Comparison of ENCODE assay signal across 1 cellular context in genomic region chr3:136498919-136499447, GRCh38.
TF ChIP-seq lines count a peak whose summit lies in the region.

No MANE protein-coding gene starts in this region.

TF ChIP-seq in HepG2, 621 proteins besides CTCF, POLR2A, EP300 and RAD21 (continued from another document and continues in another):
- TF ChIP-seq ZNF280D (CRISPR knock-in tag; IDR thresholded peaks at IDR 0.05) (peak; percentile 93; the same call in 1 of the 2 replicates), ZNF792 (CRISPR knock-in tag; IDR thresholded peaks at IDR 0.05) (peak; percentile 76; the same call in 1 of the 2 replicates), ZNF557 (CRISPR knock-in tag; IDR thresholded peaks at IDR 0.05) (peak; percentile 68; the same call in 1 of the 2 replicates), JUNB (CRISPR knock-in tag; IDR thresholded peaks at IDR 0.05; ENCODE audit: borderline replicate concordance) (peak; percentile 20; the same call in 1 of the 2 replicates), ZNF761 (CRISPR knock-in tag; conservative IDR thresholded peaks at IDR 0.05) (peak; percentile 49; the same call in 1 of the 2 replicates), KDM1A (CRISPR knock-in tag; IDR thresholded peaks at IDR 0.05) (peak; percentile 95), ZNF891 (CRISPR knock-in tag; IDR thresholded peaks at IDR 0.05) (no peak), ZBTB4 (CRISPR knock-in tag; IDR thresholded peaks at IDR 0.05; ENCODE audit: borderline replicate concordance) (0 out of 2 replicates have a peak, but pooled peaks have one; percentile 56), DPF2 (CRISPR knock-in tag; IDR thresholded peaks at IDR 0.05; ENCODE audit: borderline replicate concordance, low read depth) (peak; percentile 90), TARDBP (CRISPR knock-in tag; IDR thresholded peaks at IDR 0.05) (peak; percentile 91), THAP9 (CRISPR knock-in tag; IDR thresholded peaks at IDR 0.05; ENCODE audit: borderline replicate concordance) (no peak), ATF7 (IDR thresholded peaks at IDR 0.05) (no peak), ATF7 (CRISPR knock-in tag; IDR thresholded peaks at IDR 0.05) (no peak), FOXM1 (CRISPR knock-in tag; IDR thresholded peaks at IDR 0.05) (no peak), TBP (CRISPR knock-in tag; IDR thresholded peaks at IDR 0.05) (no peak), ZBTB49 (CRISPR knock-in tag; IDR thresholded peaks at IDR 0.05; ENCODE audit: borderline replicate concordance) (no peak), BCL3 (CRISPR knock-in tag; IDR thresholded peaks at IDR 0.05) (no peak), ZNF256 (CRISPR knock-in tag; conservative IDR thresholded peaks at IDR 0.05) (0 out of 2 replicates have a peak, but pooled peaks have one; percentile 25), PRPF4 (IDR thresholded peaks at IDR 0.05; ENCODE audit: low read depth, low read length, poor library complexity, severe bottlenecking) (no peak), LCORL (IDR thresholded peaks at IDR 0.05) (peak; percentile 47; the same call in 1 of the 2 replicates), LCORL (CRISPR knock-in tag; IDR thresholded peaks at IDR 0.05) (peak; percentile 53; the same call in 1 of the 2 replicates), ZNF556 (CRISPR knock-in tag; IDR thresholded peaks at IDR 0.05; ENCODE audit: borderline replicate concordance) (peak; percentile 80; the same call in 1 of the 2 replicates), ZNF432 (CRISPR knock-in tag; IDR thresholded peaks at IDR 0.05; ENCODE audit: borderline replicate concordance) (no peak), CSRNP1 (CRISPR knock-in tag; IDR thresholded peaks at IDR 0.05) (peak; percentile 60; the same call in 1 of the 2 replicates), BRD4 (CRISPR knock-in tag; IDR thresholded peaks at IDR 0.05) (no peak), SMC3 (IDR thresholded peaks at IDR 0.05; ENCODE audit: low read length) (no peak), ZNF329 (CRISPR knock-in tag; IDR thresholded peaks at IDR 0.05; ENCODE audit: low read depth) (no peak), BCL6 (CRISPR knock-in tag; IDR thresholded peaks at IDR 0.05) (peak; percentile 89), TBL1XR1 (IDR thresholded peaks at IDR 0.05; ENCODE audit: borderline replicate concordance, low read length, partially characterized antibody) (peak; percentile 21), GMEB2 (CRISPR knock-in tag; IDR thresholded peaks at IDR 0.05; ENCODE audit: low read depth) (no peak), ZNF879 (CRISPR knock-in tag; IDR thresholded peaks at IDR 0.05) (no peak), ZNF83 (CRISPR knock-in tag; IDR thresholded peaks at IDR 0.05; ENCODE audit: borderline replicate concordance) (no peak)
- TF ChIP-seq, protein P1, sequence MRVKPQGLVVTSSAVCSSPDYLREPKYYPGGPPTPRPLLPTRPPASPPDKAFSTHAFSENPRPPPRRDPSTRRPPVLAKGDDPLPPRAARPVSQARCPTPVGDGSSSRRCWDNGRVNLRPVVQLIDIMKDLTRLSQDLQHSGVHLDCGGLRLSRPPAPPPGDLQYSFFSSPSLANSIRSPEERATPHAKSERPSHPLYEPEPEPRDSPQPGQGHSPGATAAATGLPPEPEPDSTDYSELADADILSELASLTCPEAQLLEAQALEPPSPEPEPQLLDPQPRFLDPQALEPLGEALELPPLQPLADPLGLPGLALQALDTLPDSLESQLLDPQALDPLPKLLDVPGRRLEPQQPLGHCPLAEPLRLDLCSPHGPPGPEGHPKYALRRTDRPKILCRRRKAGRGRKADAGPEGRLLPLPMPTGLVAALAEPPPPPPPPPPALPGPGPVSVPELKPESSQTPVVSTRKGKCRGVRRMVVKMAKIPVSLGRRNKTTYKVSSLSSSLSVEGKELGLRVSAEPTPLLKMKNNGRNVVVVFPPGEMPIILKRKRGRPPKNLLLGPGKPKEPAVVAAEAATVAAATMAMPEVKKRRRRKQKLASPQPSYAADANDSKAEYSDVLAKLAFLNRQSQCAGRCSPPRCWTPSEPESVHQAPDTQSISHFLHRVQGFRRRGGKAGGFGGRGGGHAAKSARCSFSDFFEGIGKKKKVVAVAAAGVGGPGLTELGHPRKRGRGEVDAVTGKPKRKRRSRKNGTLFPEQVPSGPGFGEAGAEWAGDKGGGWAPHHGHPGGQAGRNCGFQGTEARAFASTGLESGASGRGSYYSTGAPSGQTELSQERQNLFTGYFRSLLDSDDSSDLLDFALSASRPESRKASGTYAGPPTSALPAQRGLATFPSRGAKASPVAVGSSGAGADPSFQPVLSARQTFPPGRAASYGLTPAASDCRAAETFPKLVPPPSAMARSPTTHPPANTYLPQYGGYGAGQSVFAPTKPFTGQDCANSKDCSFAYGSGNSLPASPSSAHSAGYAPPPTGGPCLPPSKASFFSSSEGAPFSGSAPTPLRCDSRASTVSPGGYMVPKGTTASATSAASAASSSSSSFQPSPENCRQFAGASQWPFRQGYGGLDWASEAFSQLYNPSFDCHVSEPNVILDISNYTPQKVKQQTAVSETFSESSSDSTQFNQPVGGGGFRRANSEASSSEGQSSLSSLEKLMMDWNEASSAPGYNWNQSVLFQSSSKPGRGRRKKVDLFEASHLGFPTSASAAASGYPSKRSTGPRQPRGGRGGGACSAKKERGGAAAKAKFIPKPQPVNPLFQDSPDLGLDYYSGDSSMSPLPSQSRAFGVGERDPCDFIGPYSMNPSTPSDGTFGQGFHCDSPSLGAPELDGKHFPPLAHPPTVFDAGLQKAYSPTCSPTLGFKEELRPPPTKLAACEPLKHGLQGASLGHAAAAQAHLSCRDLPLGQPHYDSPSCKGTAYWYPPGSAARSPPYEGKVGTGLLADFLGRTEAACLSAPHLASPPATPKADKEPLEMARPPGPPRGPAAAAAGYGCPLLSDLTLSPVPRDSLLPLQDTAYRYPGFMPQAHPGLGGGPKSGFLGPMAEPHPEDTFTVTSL (CRISPR knock-in tag; IDR thresholded peaks at IDR 0.05; ENCODE audit: borderline replicate concordance): peak; percentile 96
- TF ChIP-seq, protein P2, sequence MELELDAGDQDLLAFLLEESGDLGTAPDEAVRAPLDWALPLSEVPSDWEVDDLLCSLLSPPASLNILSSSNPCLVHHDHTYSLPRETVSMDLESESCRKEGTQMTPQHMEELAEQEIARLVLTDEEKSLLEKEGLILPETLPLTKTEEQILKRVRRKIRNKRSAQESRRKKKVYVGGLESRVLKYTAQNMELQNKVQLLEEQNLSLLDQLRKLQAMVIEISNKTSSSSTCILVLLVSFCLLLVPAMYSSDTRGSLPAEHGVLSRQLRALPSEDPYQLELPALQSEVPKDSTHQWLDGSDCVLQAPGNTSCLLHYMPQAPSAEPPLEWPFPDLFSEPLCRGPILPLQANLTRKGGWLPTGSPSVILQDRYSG (CRISPR knock-in tag; IDR thresholded peaks at IDR 0.05): no peak
